25 cellular contexts compared by ENCODE assay signal in genomic region chr4:163702736-163703135, GRCh38.
"Had no signal": no experiment of that assay in that cellular context is flagged by ENCODE, and none has a peak within 500 bp of the region (broad histone marks: within the 10 kb centered on the region; RNA-seq: fewer than 3 reads in every experiment).

No MANE protein-coding gene starts in this region.

- DNase-seq: activated CD4-positive, alpha-beta memory T cell treated with anti-CD3 and anti-CD28 coated beads for 36 hours; activated CD4-positive, alpha-beta T cell treated with anti-CD3 and anti-CD28 coated beads, Interleukin-2, amount 10 ng/mL, durations not matched to agents 7 days and 5 days; activated CD4-positive, CD25-positive, alpha-beta regulatory T cell; activated CD8-positive, alpha-beta memory T cell treated with anti-CD3 and anti-CD28 coated beads for 24 hours; activated effector memory CD4-positive, alpha-beta T cell treated with anti-CD3 and anti-CD28 coated beads, Interleukin-2, amount 50 U/mL, for 16 hours; activated naive CD4-positive, alpha-beta T cell treated with Interleukin-2 at 50 U/mL for 16 hours; activated T-cell treated with anti-CD3 and anti-CD28 coated beads, Interleukin-2, amount 50 U/mL, for 4 hours; Kasumi-1; KBM-7; NCI-H146; NCI-H187 treated with DMSO at 0.1 percent for 48 hours; NCI-H2107; NCI-H2171 treated with DMSO at 0.1 percent for 48 hours; NCI-H226; NCI-H526; NK-92 treated with Interleukin-12 subunit alpha and Interleukin-12 subunit beta, amount 100 ng/mL, for 24 hours; Peyer's patch; Right ventricle myocardium superior; T-helper 1 cell had no signal

- H3K4me3 Mint-ChIP-seq: activated CD4-positive, alpha-beta memory T cell treated with anti-CD3 and anti-CD28 coated beads for 36 hours; activated CD4-positive, alpha-beta T cell treated with anti-CD3 and anti-CD28 coated beads, Interleukin-2, amount 10 ng/mL, durations not matched to agents 7 days and 5 days; activated T-cell treated with anti-CD3 and anti-CD28 coated beads, Interleukin-2, amount 50 U/mL, for 4 hours had no signal

- H3K4me1 ChIP-seq: Peyer's patch, SJSA1 had no signal

- H3K4me1 Mint-ChIP-seq: activated CD4-positive, alpha-beta T cell treated with anti-CD3 and anti-CD28 coated beads, Interleukin-2, amount 10 ng/mL, durations not matched to agents 7 days and 5 days had no signal

- H3K27me3 ChIP-seq: brain microvascular endothelial cell, cardiac muscle cell, Peyer's patch, SJSA1 had no signal

- H3K36me3 ChIP-seq: brain microvascular endothelial cell, cardiac muscle cell, Peyer's patch, SJSA1 had no signal

- H3K4me3 ChIP-seq: cardiac muscle cell, Peyer's patch, SJSA1 had no signal

- H3K9me3 ChIP-seq: Peyer's patch, SJSA1 had no signal

- H3K36me3 Mint-ChIP-seq: activated CD4-positive, alpha-beta memory T cell treated with anti-CD3 and anti-CD28 coated beads for 36 hours; activated naive CD4-positive, alpha-beta T cell treated with anti-CD3 and anti-CD28 coated beads, Interleukin-2, amount 50 U/mL, for 72 hours had no signal

- H3K9me3 Mint-ChIP-seq: activated CD4-positive, alpha-beta memory T cell treated with anti-CD3 and anti-CD28 coated beads for 36 hours; activated CD4-positive, alpha-beta T cell treated with anti-CD3 and anti-CD28 coated beads, Interleukin-2, amount 10 ng/mL, durations not matched to agents 7 days and 5 days; activated naive CD4-positive, alpha-beta T cell treated with anti-CD3 and anti-CD28 coated beads, Interleukin-2, amount 50 U/mL, for 72 hours; activated T-cell treated with anti-CD3 and anti-CD28 coated beads, Interleukin-2, amount 50 U/mL, for 4 hours had no signal

- H3K27ac Mint-ChIP-seq: activated CD4-positive, alpha-beta memory T cell treated with anti-CD3 and anti-CD28 coated beads for 36 hours; activated CD4-positive, alpha-beta T cell treated with anti-CD3 and anti-CD28 coated beads, Interleukin-2, amount 10 ng/mL, durations not matched to agents 7 days and 5 days; activated naive CD4-positive, alpha-beta T cell treated with anti-CD3 and anti-CD28 coated beads, Interleukin-2, amount 50 U/mL, for 72 hours had no signal

- H3K27me3 Mint-ChIP-seq: activated CD4-positive, alpha-beta T cell treated with anti-CD3 and anti-CD28 coated beads, Interleukin-2, amount 10 ng/mL, durations not matched to agents 7 days and 5 days had no signal

- H3K27ac ChIP-seq: cardiac muscle cell, Peyer's patch, RWPE1, SJSA1, VCaP had no signal

- ATAC-seq: activated T-cell treated with anti-CD3 and anti-CD28 coated beads, Interleukin-2, amount 50 U/mL, for 4 hours had no signal
